In the genomic region with DNA sequence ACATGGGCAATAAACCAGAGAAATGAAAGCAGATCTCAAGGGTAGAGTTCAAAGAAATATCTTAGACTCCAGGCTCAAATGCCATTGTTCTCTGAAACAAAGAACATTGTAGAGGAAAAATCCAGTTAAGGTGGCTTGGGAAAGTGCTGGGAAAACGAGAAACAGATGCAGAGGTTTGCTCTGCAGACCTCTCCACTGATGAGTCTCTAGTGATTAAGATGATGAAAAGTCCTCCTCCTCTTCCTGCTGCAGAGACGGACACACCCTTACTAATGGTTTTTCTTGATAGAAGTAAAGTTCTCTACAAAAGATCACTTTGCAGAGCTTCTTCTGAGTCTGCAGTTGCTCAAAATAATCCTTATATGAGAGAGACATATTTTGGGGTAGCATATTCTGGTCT, we compare ENCODE assay signal across 14 cellular contexts.
A peak's percentile ranks its signal among the peaks of the same experiment; 100 is the strongest.
DNase-seq lines count a peak whose midpoint lies in the region; ATAC-seq and TF ChIP-seq lines count a peak whose summit lies in the region.
"Had no signal": no experiment of that assay in that cellular context is flagged by ENCODE, and none has a peak within 500 bp of the region (broad histone marks: within the 10 kb centered on the region; RNA-seq: fewer than 3 reads in every experiment).

No MANE protein-coding gene starts in this region.

- H3K4me3 ChIP-seq in foreskin fibroblast (ENCODE audit: low read depth in 1 of 2, low read length in 2 of 2) = no peak overlapping the region
- no peak overlapping the region for H3K4me3 ChIP-seq in naive thymus-derived CD4-positive, alpha-beta T cell (ENCODE audit: low read length)
- H3K4me3 ChIP-seq: A549, BLaER1 had no signal

- CTCF ChIA-PET in activated CD4-positive, alpha-beta T cell treated with anti-CD3 and anti-CD28 coated beads, Interleukin-2, amount 10 ng/mL, durations not matched to agents 7 days and 5 days (lab: Charles Lee) = no interaction called here
- CTCF ChIA-PET in naive thymus-derived CD4-positive, alpha-beta T cell (lab: Charles Lee) = no interaction called here

- H3K27me3 ChIP-seq in naive thymus-derived CD4-positive, alpha-beta T cell (ENCODE audit: control insufficient read depth in 2 of 2, insufficient read depth in 2 of 2, low read length in 2 of 2) = no peaks in the 10 kb centered on the region
- H3K27me3 ChIP-seq: BLaER1 had no signal

- H3K27ac ChIP-seq in VCaP = peak overlapping the region; percentile 52
- H3K27ac ChIP-seq in naive thymus-derived CD4-positive, alpha-beta T cell (ENCODE audit: low read depth, low read length) = no peak overlapping the region
- H3K27ac ChIP-seq: A549, BLaER1, HL-60 had no signal

- TF ChIP-seq CTCF in VCaP (conservative IDR thresholded peaks at IDR 0.05) = no peak
- no peak for TF ChIP-seq CTCF in foreskin fibroblast (IDR thresholded peaks at IDR 0.05; ENCODE audit: low read depth, low read length)

- H3K9me3 ChIP-seq in naive thymus-derived CD4-positive, alpha-beta T cell (ENCODE audit: control insufficient read depth in 2 of 3, low read length in 3 of 3) = no peaks in the 10 kb centered on the region
- H3K9me3 ChIP-seq: A549, BLaER1, Caco-2 had no signal

- intact Hi-C loops in sciatic nerve (cut with DNase I) = loop anchor here (5.0 kb wide), 1 partner anchor 1008 kb away; no protein-coding TSS in a partner anchor
- intact Hi-C loops in left colon (cut with DNase I, micrococcal nuclease) = no loop called here
- intact Hi-C loops in naive thymus-derived CD4-positive, alpha-beta T cell (cut with micrococcal nuclease) = no loop called here

- no peaks in the 10 kb centered on the region for H3K27me3 Mint-ChIP-seq in activated CD4-positive, alpha-beta T cell treated with anti-CD3 and anti-CD28 coated beads, Interleukin-2, amount 10 ng/mL, durations not matched to agents 7 days and 5 days
- H3K27me3 Mint-ChIP-seq in naive thymus-derived CD4-positive, alpha-beta T cell = no peaks in the 10 kb centered on the region
- H3K27me3 Mint-ChIP-seq: CD8-positive, alpha-beta memory T cell had no signal

- H3K36me3 Mint-ChIP-seq in activated CD4-positive, alpha-beta T cell treated with anti-CD3 and anti-CD28 coated beads, Interleukin-2, amount 10 ng/mL, durations not matched to agents 7 days and 5 days (ENCODE audit: low read depth) = no peaks in the 10 kb centered on the region
- no peaks in the 10 kb centered on the region for H3K36me3 Mint-ChIP-seq in naive thymus-derived CD4-positive, alpha-beta T cell
- H3K36me3 Mint-ChIP-seq: CD8-positive, alpha-beta memory T cell had no signal

- H3K27ac Mint-ChIP-seq in activated CD4-positive, alpha-beta T cell treated with anti-CD3 and anti-CD28 coated beads, Interleukin-2, amount 10 ng/mL, durations not matched to agents 7 days and 5 days = no peak overlapping the region
- H3K27ac Mint-ChIP-seq in naive thymus-derived CD4-positive, alpha-beta T cell = no peak overlapping the region
- H3K27ac Mint-ChIP-seq: CD8-positive, alpha-beta memory T cell had no signal

- ATAC-seq in sciatic nerve (peak; percentile 48), left colon (no peak)
- no peak for ATAC-seq in naive thymus-derived CD4-positive, alpha-beta T cell
- ATAC-seq: A549, HCT116 had no signal

- H3K4me1 ChIP-seq in naive thymus-derived CD4-positive, alpha-beta T cell (ENCODE audit: control insufficient read depth in 2 of 2, insufficient read depth in 2 of 2, low read length in 2 of 2) = no peaks in the 10 kb centered on the region
- H3K4me1 ChIP-seq: A549 had no signal

- H3K9me3 Mint-ChIP-seq in activated CD4-positive, alpha-beta T cell treated with anti-CD3 and anti-CD28 coated beads, Interleukin-2, amount 10 ng/mL, durations not matched to agents 7 days and 5 days = peaks cover 21% of the 10 kb centered on the region
- peaks cover 0 to 10% (median 2%) of the 10 kb centered on the region in 11 donors for H3K9me3 Mint-ChIP-seq in naive thymus-derived CD4-positive, alpha-beta T cell

- DNase-seq in DMS53 (lab: John Stamatoyannopoulos, UW) (peak; percentile 66), foreskin fibroblast (peak; percentile 7 to 63), sciatic nerve (ENCODE audit: low spot score) (no peak), left colon (no peak)
- no peak for DNase-seq in activated CD4-positive, alpha-beta T cell treated with anti-CD3 and anti-CD28 coated beads, Interleukin-2, amount 10 ng/mL, durations not matched to agents 7 days and 5 days
- DNase-seq in naive thymus-derived CD4-positive, alpha-beta T cell = no peak
- DNase-seq: AML-193; CD8-positive, alpha-beta memory T cell had no signal

- POLR2A ChIA-PET in activated CD4-positive, alpha-beta T cell treated with anti-CD3 and anti-CD28 coated beads, Interleukin-2, amount 10 ng/mL, durations not matched to agents 7 days and 5 days (lab: Charles Lee) = no interaction called here
- POLR2A ChIA-PET in naive thymus-derived CD4-positive, alpha-beta T cell (lab: Charles Lee) = no interaction called here

- no peaks in the 10 kb centered on the region for H3K36me3 ChIP-seq in naive thymus-derived CD4-positive, alpha-beta T cell (ENCODE audit: control insufficient read depth in 2 of 3, insufficient read depth in 3 of 3, low read length in 3 of 3)
- H3K36me3 ChIP-seq: BLaER1 had no signal

- no peak overlapping the region for H3K4me3 Mint-ChIP-seq in activated CD4-positive, alpha-beta T cell treated with anti-CD3 and anti-CD28 coated beads, Interleukin-2, amount 10 ng/mL, durations not matched to agents 7 days and 5 days
- H3K4me3 Mint-ChIP-seq in naive thymus-derived CD4-positive, alpha-beta T cell = no peak overlapping the region
- H3K4me3 Mint-ChIP-seq: CD8-positive, alpha-beta memory T cell had no signal

- H3K4me1 Mint-ChIP-seq in activated CD4-positive, alpha-beta T cell treated with anti-CD3 and anti-CD28 coated beads, Interleukin-2, amount 10 ng/mL, durations not matched to agents 7 days and 5 days = no peaks in the 10 kb centered on the region
- no peaks in the 10 kb centered on the region for H3K4me1 Mint-ChIP-seq in naive thymus-derived CD4-positive, alpha-beta T cell
- H3K4me1 Mint-ChIP-seq: CD8-positive, alpha-beta memory T cell had no signal

Comparison
In these comparisons a context has a peak if more than half of its experiments do, and no peak if none do; other contexts are left out.
1. DNase-seq: peak in DMS53 (single experiment) and foreskin fibroblast (2 of 2); none in sciatic nerve (single experiment), activated CD4-positive, alpha-beta T cell treated with anti-CD3 and anti-CD28 coated beads, Interleukin-2, amount 10 ng/mL, durations not matched to agents 7 days and 5 days (single experiment), left colon (0 of 2) and naive thymus-derived CD4-positive, alpha-beta T cell (0 of 9).